9 cellular contexts compared by ENCODE assay signal in the genomic region with DNA sequence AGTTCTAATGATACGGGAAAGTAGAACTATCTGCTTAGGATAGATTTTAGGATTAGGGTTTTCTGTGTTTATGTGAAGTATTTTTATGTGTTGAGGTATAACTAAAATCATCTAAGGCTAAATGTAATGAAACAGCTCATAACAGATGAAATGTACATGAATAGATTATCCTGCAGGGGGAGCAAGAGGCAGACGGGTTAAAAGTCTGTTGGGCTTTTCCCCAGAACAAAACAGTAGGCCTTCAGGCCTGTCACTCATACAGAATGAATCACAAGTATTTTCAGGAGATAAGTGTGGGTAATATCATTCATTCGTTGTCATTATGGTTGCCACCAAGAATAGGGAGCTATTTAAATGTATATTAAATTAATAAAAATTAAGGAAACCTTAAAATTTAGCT.
DNase-seq lines count a peak whose midpoint lies in the region; ATAC-seq, FAIRE-seq and TF ChIP-seq lines count a peak whose summit lies in the region.
"Had no signal": no experiment of that assay in that cellular context is flagged by ENCODE, and none has a peak within 500 bp of the region (broad histone marks: within the 10 kb centered on the region; RNA-seq: fewer than 3 reads in every experiment).

No MANE protein-coding gene starts in this region.

- H3K4me1 Mint-ChIP-seq in activated naive CD8-positive, alpha-beta T cell treated with anti-CD3 and anti-CD28 coated beads for 36 hours, result peaks cover 4% of the 10 kb centered on the region

- DNase-seq in DMS153 treated with DMSO at 0.1 percent for 48 hours (lab: John Stamatoyannopoulos, UW; ENCODE audit: unreplicated experiment) (peak; percentile 57), H54 (ENCODE audit: insufficient read length, low spot score) (peak; percentile 21), NCI-H526 treated with DMSO at 0.1 percent for 48 hours (lab: John Stamatoyannopoulos, UW) (peak; percentile 13), hepatic stellate cell (ENCODE audit: low spot score) (peak; percentile 49)
- DNase-seq in activated naive CD8-positive, alpha-beta T cell treated with anti-CD3 and anti-CD28 coated beads for 36 hours, result peak; percentile 4
- peak; percentile 34 to 51 for DNase-seq in stimulated activated CD4-positive, alpha-beta T cell treated with anti-CD3 and anti-CD28 coated beads, Interleukin-2, amount 100 ng/mL, for 24 hours
- DNase-seq in effector CD8-positive, alpha-beta T cell (lab: John Stamatoyannopoulos, UW), result no peak

- FAIRE-seq in H54 (lab: Jason Lieb, UNC), result peak; percentile 41

- no peak overlapping the region for H3K4me3 Mint-ChIP-seq in activated naive CD8-positive, alpha-beta T cell treated with anti-CD3 and anti-CD28 coated beads for 36 hours
- H3K4me3 Mint-ChIP-seq: T-helper 1 cell treated with Interleukin-12 subunit alpha and Interleukin-12 subunit beta and Interleukin-4 antibody, amounts not matched to agents 30 μg/mL and 1 μg/mL, for 36 hours had no signal

- TF ChIP-seq POLR2A in H54 (IDR thresholded peaks at IDR 0.05; ENCODE audit: low read depth, low read length), result no peak

- H3K27ac Mint-ChIP-seq in activated naive CD8-positive, alpha-beta T cell treated with anti-CD3 and anti-CD28 coated beads for 36 hours, result no peak overlapping the region

- peaks cover 7% of the 10 kb centered on the region for H3K36me3 Mint-ChIP-seq in activated naive CD8-positive, alpha-beta T cell treated with anti-CD3 and anti-CD28 coated beads for 36 hours

- no peaks in the 10 kb centered on the region for H3K27me3 Mint-ChIP-seq in activated naive CD8-positive, alpha-beta T cell treated with anti-CD3 and anti-CD28 coated beads for 36 hours

- no peaks in the 10 kb centered on the region for H3K9me3 Mint-ChIP-seq in activated naive CD8-positive, alpha-beta T cell treated with anti-CD3 and anti-CD28 coated beads for 36 hours
- H3K9me3 Mint-ChIP-seq: T-helper 1 cell treated with Interleukin-12 subunit alpha and Interleukin-12 subunit beta and Interleukin-4 antibody, amounts not matched to agents 30 μg/mL and 1 μg/mL, for 36 hours had no signal

- no peak for ATAC-seq in HG02973 (IDR thresholded peaks at IDR 0.05; ENCODE audit: unreplicated experiment)
